9 cellular contexts compared by ENCODE assay signal in the genomic region with DNA sequence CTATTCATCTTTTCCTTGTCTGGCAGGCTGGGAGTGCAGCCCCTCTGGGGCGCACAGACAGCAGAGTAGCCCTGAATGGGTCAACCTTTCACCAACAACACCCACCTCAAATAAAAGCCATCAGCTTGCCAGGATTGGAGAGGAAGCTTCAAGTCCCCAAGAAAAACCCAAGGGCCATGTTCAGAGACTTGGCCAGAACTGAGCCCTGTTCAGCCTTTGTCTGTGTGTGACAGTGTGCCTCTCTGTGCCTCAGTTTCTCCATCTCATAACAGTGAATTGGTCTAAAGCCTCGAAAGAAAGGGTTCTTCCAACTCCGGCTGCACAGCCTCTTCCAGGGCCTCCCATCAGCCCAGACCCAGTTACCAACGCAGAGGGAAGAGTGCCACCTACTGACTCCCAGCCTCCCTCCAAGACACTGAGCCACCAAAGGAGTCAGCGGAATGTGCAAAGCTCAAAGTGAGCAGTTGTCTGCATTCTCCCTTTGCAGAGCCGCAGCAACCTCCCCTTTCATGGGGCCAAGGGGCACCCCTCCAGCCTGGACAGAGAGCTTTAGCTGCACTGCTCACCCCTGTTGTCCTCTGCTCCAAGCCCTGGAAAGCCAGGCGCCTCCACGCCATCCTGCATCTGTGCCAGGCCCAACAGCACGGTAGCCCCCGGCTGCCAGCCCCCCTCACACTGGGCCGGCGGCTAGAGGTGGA.
DNase-seq lines count a peak whose midpoint lies in the region; ATAC-seq and TF ChIP-seq lines count a peak whose summit lies in the region.
"Had no signal": no experiment of that assay in that cellular context is flagged by ENCODE, and none has a peak within 500 bp of the region (broad histone marks: within the 10 kb centered on the region; RNA-seq: fewer than 3 reads in every experiment).

No MANE protein-coding gene starts in this region.

- H3K27me3 Mint-ChIP-seq in neural progenitor cell (ENCODE audit: insufficient read depth, low read depth) = peaks cover 2% of the 10 kb centered on the region

- no peaks in the 10 kb centered on the region for H3K36me3 ChIP-seq in neural progenitor cell

- peaks cover 4% of the 10 kb centered on the region for H3K4me1 ChIP-seq in neural progenitor cell

- H3K9ac ChIP-seq in neural progenitor cell = no peak overlapping the region
- H3K9ac ChIP-seq: KMS-11 had no signal

- H3K9me3 ChIP-seq in neural progenitor cell (ENCODE audit: low read depth) = no peaks in the 10 kb centered on the region

- peak overlapping the region; percentile 15 for H3K27ac Mint-ChIP-seq in neural progenitor cell

- H3K4me2 ChIP-seq in neural progenitor cell = peak overlapping the region; percentile 62
- H3K4me2 ChIP-seq: KMS-11 had no signal

- TF ChIP-seq CTCF in neural progenitor cell (IDR thresholded peaks at IDR 0.05) = peak; percentile 85

- no peak overlapping the region for H3K4me3 Mint-ChIP-seq in neural progenitor cell

- no peak for ATAC-seq in GM21576 (IDR thresholded peaks at IDR 0.05; ENCODE audit: unreplicated experiment)

- H3F3A ChIP-seq in neural progenitor cell (ENCODE audit: low read depth) = peaks cover 5% of the 10 kb centered on the region

- H4K20me1 ChIP-seq in neural progenitor cell (ENCODE audit: low read depth) = no peaks in the 10 kb centered on the region

- no peaks in the 10 kb centered on the region for H3K36me3 Mint-ChIP-seq in neural progenitor cell

- peak; percentile 10 for DNase-seq in COR-L47 (lab: John Stamatoyannopoulos, UW)
- peak; percentile 25 for DNase-seq in HK-2 (ENCODE audit: unreplicated experiment)
- DNase-seq in RKO (ENCODE audit: low spot score) = peak; percentile 47
- peak; percentile 71 for DNase-seq in fibroblast of gingiva (ENCODE audit: low read depth)
- peak; percentile 87 for DNase-seq in neural progenitor cell (ENCODE audit: low spot score)
- no peak for DNase-seq in LoVo (ENCODE audit: low spot score)
- DNase-seq in activated T-cell treated with anti-CD3 and anti-CD28 coated beads for 4 hours = no peak

- H2AFZ ChIP-seq in neural progenitor cell (replicated peaks) = peak overlapping the region; percentile 58

- H3K27ac ChIP-seq in neural progenitor cell = no peak overlapping the region
- H3K27ac ChIP-seq: KMS-11 had no signal

- no peaks in the 10 kb centered on the region for H3K9me3 Mint-ChIP-seq in neural progenitor cell

- H3K79me2 ChIP-seq in neural progenitor cell (ENCODE audit: low read depth) = no peaks in the 10 kb centered on the region

- H3K4me3 ChIP-seq in neural progenitor cell = no peak overlapping the region

- peaks cover 20% of the 10 kb centered on the region for H3K4me1 Mint-ChIP-seq in neural progenitor cell

- no peaks in the 10 kb centered on the region for H3K27me3 ChIP-seq in neural progenitor cell

Comparison
In these comparisons a context has a peak if more than half of its experiments do, and no peak if none do; other contexts are left out.
1. DNase-seq: peak in COR-L47 (single experiment), HK-2 (single experiment), RKO (single experiment), fibroblast of gingiva (single experiment) and neural progenitor cell (single experiment); none in LoVo (single experiment) and activated T-cell treated with anti-CD3 and anti-CD28 coated beads for 4 hours (single experiment).